1 cellular context compared by ENCODE assay signal in the genomic region with DNA sequence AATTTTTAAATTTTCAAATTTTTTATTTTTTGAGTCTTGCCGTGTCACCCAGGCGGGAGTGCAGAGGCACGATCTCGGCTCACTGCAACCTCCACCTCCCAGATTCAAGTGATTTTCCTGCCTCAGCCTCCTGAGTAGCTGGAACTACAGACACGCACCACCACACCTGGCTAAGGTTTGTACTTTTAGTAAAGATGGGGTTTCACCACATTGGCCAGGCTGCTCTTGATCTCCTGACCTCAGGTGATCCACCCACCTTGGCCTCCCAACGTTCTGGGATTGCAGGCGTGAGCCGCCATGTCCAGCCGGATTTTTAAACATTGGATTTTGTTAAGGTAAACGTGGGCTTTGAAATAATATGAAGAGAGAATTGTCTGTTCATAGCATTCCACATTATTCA. TPM values are rescaled to one million over a fixed set of nuclear protein-coding genes. Genes with fewer than 3 reads are reported as not detected.
"Had no signal": no experiment of that assay in that cellular context is flagged by ENCODE, and none has a peak within 500 bp of the region (broad histone marks: within the 10 kb centered on the region; RNA-seq: fewer than 3 reads in every experiment).

No MANE protein-coding gene starts in this region.

RNA-seq across cellular contexts. Expression of gene CRISPLD2, which starts 11.9 kb away (rescaled TPM):
- total RNA-seq: activated CD8-positive, alpha-beta memory T cell treated with anti-CD3 and anti-CD28 coated beads, Interleukin-2, amount 10 ng/mL, durations not matched to agents 7 days and 5 days had no signal
